11 cellular contexts compared by ENCODE assay signal in the genomic region with DNA sequence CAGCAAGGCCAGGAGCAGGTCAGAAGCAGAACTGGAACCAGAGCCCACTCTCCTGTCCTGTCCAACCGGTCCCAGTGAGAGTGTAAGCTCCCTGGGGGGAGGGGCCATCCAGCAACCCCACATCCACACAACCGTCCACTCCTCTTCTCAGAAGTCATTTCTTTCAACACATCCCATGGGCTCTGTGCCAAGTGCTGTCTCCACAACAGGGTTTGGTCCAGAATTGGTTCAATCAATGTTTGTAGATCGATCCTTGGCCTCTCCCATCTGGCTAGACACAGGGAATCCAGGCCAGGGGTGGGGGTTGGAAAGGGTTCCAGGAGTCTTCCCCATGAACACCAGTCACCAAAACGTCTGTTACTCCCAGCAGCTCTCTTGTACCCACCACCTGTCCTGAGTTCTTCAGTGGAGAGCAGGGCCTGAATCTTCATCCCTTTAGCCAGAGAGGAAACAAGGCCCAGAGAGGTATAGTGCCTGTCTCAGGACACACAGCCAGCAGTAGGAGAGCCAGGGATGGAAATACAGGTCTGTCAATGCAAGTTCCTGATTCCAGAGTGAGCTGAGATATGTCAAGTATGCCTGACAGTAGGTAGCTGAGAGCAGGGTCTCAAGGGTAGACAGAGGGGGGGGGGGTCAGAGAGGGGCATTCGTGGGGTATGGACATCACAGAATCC. TPM values are rescaled to one million over a fixed set of nuclear protein-coding genes. Genes with fewer than 3 reads are reported as not detected.
A peak's percentile ranks its signal among the peaks of the same experiment; 100 is the strongest.
DNase-seq lines count a peak whose midpoint lies in the region; ATAC-seq, FAIRE-seq and TF ChIP-seq lines count a peak whose summit lies in the region.
"Had no signal": no experiment of that assay in that cellular context is flagged by ENCODE, and none has a peak within 500 bp of the region (broad histone marks: within the 10 kb centered on the region; RNA-seq: fewer than 3 reads in every experiment).

No MANE protein-coding gene starts in this region.

- H3K27me3 Mint-ChIP-seq in brain = peaks cover 8% of the 10 kb centered on the region
- H3K27me3 Mint-ChIP-seq: activated CD4-positive, alpha-beta memory T cell treated with anti-CD3 and anti-CD28 coated beads, Interleukin-2, amount 10 ng/mL, durations not matched to agents 7 days and 5 days had no signal

- peaks cover 0 to 2% (median 0%) of the 10 kb centered on the region in 5 experiments for H3K9me3 Mint-ChIP-seq in brain
- H3K9me3 Mint-ChIP-seq: activated CD4-positive, alpha-beta memory T cell treated with anti-CD3 and anti-CD28 coated beads, Interleukin-2, amount 10 ng/mL, durations not matched to agents 7 days and 5 days had no signal

- H3K27me3 ChIP-seq in Karpas-422 (ENCODE audit: low read length) = no peaks in the 10 kb centered on the region; the same call in 1 of the 2 replicates
- no peaks in the 10 kb centered on the region for H3K27me3 ChIP-seq in sigmoid colon

- no peak for TF ChIP-seq EP300 in sigmoid colon (IDR thresholded peaks at IDR 0.05)

- H3K9ac ChIP-seq in Karpas-422 (ENCODE audit: low read length) (no peak overlapping the region; the same call in 1 of the 2 replicates), kidney (ENCODE audit: low read length in 2 of 2) (no peak overlapping the region)
- H3K9ac ChIP-seq: parathyroid adenoma had no signal

- intact Hi-C loops in kidney (cut with DNase I) (no loop called here), sigmoid colon (cut with DNase I) (no loop called here)

- WGBS in sigmoid colon, 2 donors = 72 to 84% methylated on average over 5 of the region's 5 CpGs

- H3K4me3 ChIP-seq in Karpas-422 (ENCODE audit: low read length) (peak overlapping the region; percentile 47; the same call in 1 of the 2 replicates), kidney (ENCODE audit: low read length in 2 of 2) (no peak overlapping the region), sigmoid colon (no peak overlapping the region)
- H3K4me3 ChIP-seq: SK-N-MC had no signal

- TF ChIP-seq CTCF in brain (conservative IDR thresholded peaks at IDR 0.05) (no peak), kidney (IDR thresholded peaks at IDR 0.05; ENCODE audit: borderline replicate concordance, extremely low read depth, insufficient read depth) (no peak), sigmoid colon (IDR thresholded peaks at IDR 0.05) (no peak)

- H3K79me2 ChIP-seq in Karpas-422 (ENCODE audit: low read length) = no peaks in the 10 kb centered on the region
- H3K79me2 ChIP-seq: parathyroid adenoma had no signal

- H3K36me3 ChIP-seq in Karpas-422 (ENCODE audit: insufficient read depth, low read length) (no peaks in the 10 kb centered on the region), kidney (ENCODE audit: control insufficient read depth in 1 of 2, insufficient read depth in 2 of 2, low read length in 2 of 2) (no peaks in the 10 kb centered on the region), sigmoid colon (no peaks in the 10 kb centered on the region)

- H3K4me3 Mint-ChIP-seq in brain = peak overlapping the region in 1 of 5 experiments; percentile 5

- peaks cover 18% of the 10 kb centered on the region for H3K4me1 ChIP-seq in Karpas-422 (ENCODE audit: low read length)
- H3K4me1 ChIP-seq in kidney (ENCODE audit: control insufficient read depth in 1 of 2, insufficient read depth in 1 of 2, low read depth in 1 of 2, low read length in 2 of 2) = peaks cover 0 to 3% of the 10 kb centered on the region in 2 donors
- peaks cover 0 to 29% (median 19%) of the 10 kb centered on the region in 4 donors for H3K4me1 ChIP-seq in sigmoid colon

- peak overlapping the region; percentile 34 to 92 (median 83) for H3K27ac Mint-ChIP-seq in brain
- H3K27ac Mint-ChIP-seq: activated CD4-positive, alpha-beta memory T cell treated with anti-CD3 and anti-CD28 coated beads, Interleukin-2, amount 10 ng/mL, durations not matched to agents 7 days and 5 days had no signal

- no peak for FAIRE-seq in kidney (lab: Jason Lieb, UNC)

- no peaks in the 10 kb centered on the region for H4K20me1 ChIP-seq in Karpas-422 (ENCODE audit: insufficient read depth, low read depth, low read length)

- H3K9me3 ChIP-seq in Karpas-422 (ENCODE audit: low read length) (no peaks in the 10 kb centered on the region), kidney (ENCODE audit: control insufficient read depth in 1 of 2, low read length in 2 of 2) (no peaks in the 10 kb centered on the region), sigmoid colon (no peaks in the 10 kb centered on the region)

- TF ChIP-seq POLR2A in sigmoid colon (IDR thresholded peaks at IDR 0.05) = no peak

- no peak for DNase-seq in Karpas-422
- DNase-seq in kidney = peak; percentile 52
- peak; percentile 74 for DNase-seq in sigmoid colon
- DNase-seq in DMS79 (lab: John Stamatoyannopoulos, UW) = no peak
- DNase-seq: activated CD4-positive, alpha-beta memory T cell treated with anti-CD3 and anti-CD28 coated beads, Interleukin-2, amount 10 ng/mL, durations not matched to agents 7 days and 5 days; C1 segment of cervical spinal cord had no signal

- ATAC-seq in HG03159 (IDR thresholded peaks at IDR 0.05; ENCODE audit: unreplicated experiment) (no peak), GM18858 (IDR thresholded peaks at IDR 0.05; ENCODE audit: unreplicated experiment) (no peak)

- peaks cover 62% of the 10 kb centered on the region for H3K4me1 Mint-ChIP-seq in brain

- H3K36me3 Mint-ChIP-seq in brain = no peaks in the 10 kb centered on the region

- no peaks in the 10 kb centered on the region for H3K9me2 ChIP-seq in Karpas-422 (replicated peaks; ENCODE audit: insufficient read depth, low read length)

- H3K27ac ChIP-seq in Karpas-422 (ENCODE audit: low read length) (no peak overlapping the region), kidney (ENCODE audit: low read depth in 2 of 2, low read length in 2 of 2) (no peak overlapping the region), sigmoid colon (peak overlapping the region in 1 of 4 donors; percentile 69)
- H3K27ac ChIP-seq: parathyroid adenoma, SK-N-MC had no signal

- H3K4me2 ChIP-seq in Karpas-422 (ENCODE audit: low read depth, low read length, poor library complexity, severe bottlenecking) = peak overlapping the region; percentile 68

- H2AFZ ChIP-seq in Karpas-422 (ENCODE audit: low read length) = no peak overlapping the region

RNA-seq across cellular contexts. Expression of a gene that starts 45.1 kb away (rescaled TPM):
- 63.0 and 73.1 TPM in 2 replicates for total RNA-seq in Karpas-422 (2014; rRNA removed; shearing (Covaris generic); ENCODE audit: low replicate concordance)
- 90.5 TPM for polyA plus RNA-seq in brain (ENCODE audit: insufficient read depth, low read depth, low replicate concordance)
- 97.6 TPM for total RNA-seq in kidney
- polyA plus RNA-seq in kidney (ENCODE audit: insufficient read depth, low read depth, low replicate concordance) = 14.2 TPM
- 10 to 100 TPM; 26.5 to 49.3 (median 37.5) TPM for total RNA-seq in sigmoid colon
- 10 to 100 TPM; 17.4 to 31.5 (median 25.4) TPM for polyA plus RNA-seq in sigmoid colon

Comparison
In these comparisons a context has a peak if more than half of its experiments do, and no peak if none do; other contexts are left out.
1. DNase-seq: peak in kidney (single experiment) and sigmoid colon (single experiment); none in Karpas-422 (single experiment) and DMS79 (single experiment).